Comparison of ENCODE assay signal across 8 cellular contexts in the genomic region with DNA sequence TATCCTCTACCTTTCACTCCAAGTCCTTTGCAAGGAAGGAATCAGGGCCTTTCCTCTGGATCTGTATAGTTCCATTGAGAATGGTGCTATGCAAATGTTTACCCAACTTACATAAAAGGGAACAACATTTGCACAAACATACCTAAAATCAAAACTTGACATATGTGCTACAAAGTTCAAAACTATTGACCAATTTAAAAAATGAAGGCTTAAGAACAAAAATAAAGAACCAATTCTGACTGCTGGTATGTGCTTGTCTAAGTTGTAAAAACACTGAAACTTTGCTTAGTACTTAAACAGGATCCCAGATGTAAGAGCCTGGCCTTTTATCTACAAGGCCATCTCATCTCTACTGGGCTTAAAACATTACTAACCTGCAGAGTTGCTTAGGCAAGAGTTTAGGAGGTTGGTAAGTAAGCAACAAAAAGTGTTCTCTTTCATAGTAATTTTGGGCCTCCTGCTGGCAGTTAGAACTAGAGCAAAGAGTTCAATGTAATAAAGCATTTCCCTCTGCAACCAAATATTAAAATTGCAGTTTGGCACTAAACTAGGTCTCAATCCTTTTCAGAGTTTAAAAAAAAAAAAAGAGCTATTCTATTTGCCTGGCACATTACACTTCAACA. TPM values are rescaled to one million over a fixed set of nuclear protein-coding genes. Genes with fewer than 3 reads are reported as not detected.
DNase-seq lines count a peak whose midpoint lies in the region; ATAC-seq and TF ChIP-seq lines count a peak whose summit lies in the region.

No MANE protein-coding gene starts in this region.

- H4K8ac ChIP-seq in trophoblast cell (ENCODE audit: low read depth, low read length) = no peak overlapping the region

- H4K12ac ChIP-seq in trophoblast cell (ENCODE audit: low read depth, low read length) = no peak overlapping the region

- TF ChIP-seq CTCF in GM12873 (IDR thresholded peaks at IDR 0.05; ENCODE audit: insufficient read depth, low read depth, low read length, missing control alignments) (peak; percentile 45), OCI-LY1 (IDR thresholded peaks at IDR 0.05; ENCODE audit: low read length) (peak; percentile 38)

- H3K9me2 ChIP-seq in OCI-LY1 (ENCODE audit: low read depth, low read length) = no peaks in the 10 kb centered on the region

- H3K79me2 ChIP-seq in OCI-LY1 (ENCODE audit: insufficient read depth, low read length) (peaks cover 5% of the 10 kb centered on the region; the same call in 1 of the 2 replicates), trophoblast cell (ENCODE audit: control insufficient read depth, insufficient read depth, low read length, poor library complexity) (peaks cover 12% of the 10 kb centered on the region)

- no peaks in the 10 kb centered on the region for H4K20me1 ChIP-seq in OCI-LY1 (ENCODE audit: insufficient read depth, low read length)

- peak; percentile 38 for DNase-seq in AG08396 (ENCODE audit: low spot score)
- DNase-seq in effector memory CD4-positive, alpha-beta T cell = no peak
- DNase-seq in trophoblast cell = peak; percentile 62 to 84
- no peak for DNase-seq in iPS-NIHi7 (ENCODE audit: extremely low spot score)
- DNase-seq in stimulated activated CD4-positive, alpha-beta T cell treated with anti-CD3 and anti-CD28 coated beads, Interleukin-4, amount 100 ng/mL, for 1 hour = no peak

- H2BK5ac ChIP-seq in trophoblast cell (ENCODE audit: low read depth, low read length, poor library complexity) = no peak overlapping the region

- H4K91ac ChIP-seq in trophoblast cell (ENCODE audit: low read depth, low read length) = no peak overlapping the region

- H3K4me2 ChIP-seq in OCI-LY1 (ENCODE audit: low read length) (peak overlapping the region; percentile 70; the same call in 1 of the 2 replicates), trophoblast cell (ENCODE audit: low read length) (no peak overlapping the region)

- H3K9ac ChIP-seq in OCI-LY1 (ENCODE audit: low read length) (no peak overlapping the region), trophoblast cell (ENCODE audit: low read length) (no peak overlapping the region)

- no peak overlapping the region for H2BK12ac ChIP-seq in trophoblast cell (ENCODE audit: low read length)

- H3K9me3 ChIP-seq in OCI-LY1 (ENCODE audit: low read length) (no peaks in the 10 kb centered on the region), trophoblast cell (ENCODE audit: insufficient read depth, low read depth, low read length) (no peaks in the 10 kb centered on the region)
- no peaks in the 10 kb centered on the region for H3K9me3 ChIP-seq in effector memory CD4-positive, alpha-beta T cell (ENCODE audit: control insufficient read depth, low read length)

- no peak overlapping the region for H2AK5ac ChIP-seq in trophoblast cell (ENCODE audit: low read length)

- H3K4me3 ChIP-seq in OCI-LY1 (ENCODE audit: low read depth, low read length, poor library complexity, severe bottlenecking) (no peak overlapping the region), trophoblast cell (ENCODE audit: low read depth, low read length) (no peak overlapping the region)
- no peak overlapping the region for H3K4me3 ChIP-seq in effector memory CD4-positive, alpha-beta T cell (ENCODE audit: insufficient read depth, low read depth, low read length, poor library complexity, severe bottlenecking)

- peaks cover 9% of the 10 kb centered on the region for H3F3A ChIP-seq in OCI-LY1 (ENCODE audit: insufficient read depth, low read length)

- no peaks in the 10 kb centered on the region for H3K36me3 ChIP-seq in OCI-LY1 (ENCODE audit: insufficient read depth, low read length)
- H3K36me3 ChIP-seq in effector memory CD4-positive, alpha-beta T cell (ENCODE audit: control insufficient read depth, insufficient read depth, low read length) = no peaks in the 10 kb centered on the region
- H3K36me3 ChIP-seq in trophoblast cell (ENCODE audit: control insufficient read depth in 1 of 2, insufficient read depth in 2 of 2, low read length in 2 of 2) = no peaks in the 10 kb centered on the region

- H3K27me3 ChIP-seq in OCI-LY1 (ENCODE audit: insufficient read depth, low read length) (no peaks in the 10 kb centered on the region), trophoblast cell (ENCODE audit: insufficient read depth, low read length) (no peaks in the 10 kb centered on the region)
- H3K27me3 ChIP-seq in effector memory CD4-positive, alpha-beta T cell (replicated peaks; ENCODE audit: control insufficient read depth, insufficient read depth, low read length, poor library complexity, severe bottlenecking) = no peaks in the 10 kb centered on the region

- H3K23ac ChIP-seq in trophoblast cell (ENCODE audit: low read length) = no peak overlapping the region

- H3K18ac ChIP-seq in trophoblast cell (ENCODE audit: low read length) = no peak overlapping the region

- H3K14ac ChIP-seq in trophoblast cell (ENCODE audit: low read length) = no peak overlapping the region

- peaks cover 18% of the 10 kb centered on the region for H3K79me1 ChIP-seq in trophoblast cell (ENCODE audit: low read length)

- peak overlapping the region; percentile 60 for H3K27ac ChIP-seq in OCI-LY1 (ENCODE audit: low read depth, low read length, poor library complexity, severe bottlenecking)
- H3K27ac ChIP-seq in effector memory CD4-positive, alpha-beta T cell (ENCODE audit: insufficient read depth, low read length, poor library complexity, severe bottlenecking) = peak overlapping the region; percentile 10
- peak overlapping the region; percentile 38 for H3K27ac ChIP-seq in trophoblast cell (ENCODE audit: low read depth, low read length)

- no peak for ATAC-seq in GM19035 (IDR thresholded peaks at IDR 0.05; ENCODE audit: unreplicated experiment)

- H2AFZ ChIP-seq in OCI-LY1 (ENCODE audit: low read length) (no peak overlapping the region), trophoblast cell (ENCODE audit: insufficient read depth, low read length, poor library complexity) (no peak overlapping the region)

- no peak overlapping the region for H2BK120ac ChIP-seq in trophoblast cell (ENCODE audit: insufficient read depth, low read length, poor library complexity)

- H3K4me1 ChIP-seq in OCI-LY1 (ENCODE audit: insufficient read depth, low read length, severe bottlenecking) = peaks cover 27% of the 10 kb centered on the region
- H3K4me1 ChIP-seq in effector memory CD4-positive, alpha-beta T cell (ENCODE audit: control insufficient read depth, insufficient read depth, low read length, poor library complexity, severe bottlenecking) = peaks cover 6% of the 10 kb centered on the region
- H3K4me1 ChIP-seq in trophoblast cell (ENCODE audit: control insufficient read depth in 1 of 2, insufficient read depth in 2 of 2, low read length in 2 of 2) = peaks cover 10 to 29% of the 10 kb centered on the region in 2 experiments

- H3K4ac ChIP-seq in trophoblast cell (ENCODE audit: low read depth, low read length) = no peak overlapping the region

RNA-seq across cellular contexts. Expression of a gene that starts 2.0 kb away (rescaled TPM):
- polyA plus RNA-seq in trophoblast cell (2013) = 22.7 and 23.4 TPM in 2 replicates

Comparison
In these comparisons a context has a peak if more than half of its experiments do, and no peak if none do; other contexts are left out.
1. DNase-seq: peak in AG08396 (single experiment) and trophoblast cell (2 of 2); none in effector memory CD4-positive, alpha-beta T cell (0 of 3), iPS-NIHi7 (single experiment) and stimulated activated CD4-positive, alpha-beta T cell treated with anti-CD3 and anti-CD28 coated beads, Interleukin-4, amount 100 ng/mL, for 1 hour (single experiment).
2. H3K27ac ChIP-seq: peak in every context shown above with its lines; median percentile 60 in OCI-LY1; 38 in trophoblast cell; 10 in effector memory CD4-positive, alpha-beta T cell.